1 cellular context compared by ENCODE assay signal in genomic region chr17:47651704-47652103, GRCh38.
TF ChIP-seq lines count a peak whose summit lies in the region.

No MANE protein-coding gene starts in this region.

TF ChIP-seq in IMR-90, 13 proteins besides CTCF, POLR2A, EP300 and RAD21:
- TF ChIP-seq USF2 (IDR thresholded peaks at IDR 0.05; ENCODE audit: low read depth, low read length) (no peak), SMC3 (IDR thresholded peaks at IDR 0.05; ENCODE audit: low read depth, low read length) (no peak), NFE2L2 (IDR thresholded peaks at IDR 0.05; ENCODE audit: low read depth, low read length) (no peak), ELK1 (IDR thresholded peaks at IDR 0.05; ENCODE audit: borderline replicate concordance, low read depth, low read length) (no peak), MXI1 (IDR thresholded peaks at IDR 0.05; ENCODE audit: borderline replicate concordance, low read depth, low read length) (no peak), RCOR1 (IDR thresholded peaks at IDR 0.05; ENCODE audit: insufficient replicate concordance, low read length) (no peak), CEBPB (IDR thresholded peaks at IDR 0.05; ENCODE audit: low read depth, low read length) (no peak), CHD1 (IDR thresholded peaks at IDR 0.05; ENCODE audit: low read depth, low read length) (no peak), MAZ (IDR thresholded peaks at IDR 0.05; ENCODE audit: borderline replicate concordance, low read depth, low read length) (no peak), FOS (IDR thresholded peaks at IDR 0.05; ENCODE audit: low read depth, low read length) (no peak), BHLHE40 (IDR thresholded peaks at IDR 0.05; ENCODE audit: low read depth, low read length) (no peak), MAFK (IDR thresholded peaks at IDR 0.05; ENCODE audit: low read depth, low read length) (no peak), RFX5 (IDR thresholded peaks at IDR 0.05; ENCODE audit: low read depth, low read length) (no peak)
